21 cellular contexts compared by ENCODE assay signal in the genomic region with DNA sequence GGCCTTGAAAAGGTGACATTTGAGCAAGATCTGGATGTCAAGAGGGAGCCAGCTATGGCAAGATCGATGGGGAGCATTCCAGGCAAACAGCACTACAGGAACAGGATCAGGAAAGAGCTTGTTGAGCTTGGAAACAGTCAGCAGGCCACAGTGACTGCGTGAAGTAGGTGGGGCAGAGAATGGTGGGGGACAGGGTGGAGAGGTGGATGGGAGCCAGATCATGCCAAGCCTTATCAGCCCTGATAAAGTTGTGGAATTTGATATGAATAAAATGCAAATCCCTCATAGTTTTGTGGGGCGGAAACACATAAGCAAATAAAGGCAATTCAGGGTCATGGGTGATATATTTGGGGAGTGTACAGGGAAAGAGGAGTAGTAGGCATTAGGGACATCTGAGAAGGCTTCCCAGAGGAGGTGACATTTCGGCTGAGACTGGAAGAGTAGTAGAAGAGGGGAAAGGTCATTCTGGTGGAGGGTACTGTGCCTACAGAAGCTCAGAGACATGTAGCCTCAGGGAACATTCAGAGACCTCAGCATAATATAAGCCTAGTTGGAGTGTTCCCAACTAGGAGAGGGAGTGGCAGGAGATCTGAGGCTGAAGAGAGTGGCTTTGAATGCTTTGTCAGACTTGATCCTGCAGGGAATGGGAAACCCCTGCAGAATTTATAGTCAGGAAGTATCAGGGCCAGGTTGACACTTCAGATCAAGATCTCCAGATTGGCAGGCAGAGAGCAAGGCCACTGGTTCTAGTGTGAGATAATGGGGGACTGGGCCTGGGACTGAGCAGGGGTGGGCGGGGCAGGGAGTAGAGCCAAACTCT. TPM values are rescaled to one million over a fixed set of nuclear protein-coding genes. Genes with fewer than 3 reads are reported as not detected.
A peak's percentile ranks its signal among the peaks of the same experiment; 100 is the strongest.
DNase-seq lines count a peak whose midpoint lies in the region; ATAC-seq, FAIRE-seq and TF ChIP-seq lines count a peak whose summit lies in the region.
"Had no signal": no experiment of that assay in that cellular context is flagged by ENCODE, and none has a peak within 500 bp of the region (broad histone marks: within the 10 kb centered on the region; RNA-seq: fewer than 3 reads in every experiment).

No MANE protein-coding gene starts in this region.

- H3K4me3 ChIP-seq in endothelial cell of umbilical vein (replicated peaks in 1 of 3; ENCODE audit: insufficient read depth in 1 of 3, low read depth in 1 of 3, low read length in 3 of 3) (no peak overlapping the region), lung (no peak overlapping the region), GM23248 (no peak overlapping the region)
- H3K4me3 ChIP-seq: cardiac muscle cell had no signal

- no peak overlapping the region for H3K4me3 Mint-ChIP-seq in type B pancreatic cell
- H3K4me3 Mint-ChIP-seq: naive B cell had no signal

- H3K9me3 ChIP-seq in endothelial cell of umbilical vein (replicated peaks; ENCODE audit: control insufficient read depth, insufficient read depth, low read length) (no peaks in the 10 kb centered on the region), lung (ENCODE audit: control insufficient read depth in 2 of 2, insufficient read depth in 1 of 2, low read length in 1 of 2) (no peaks in the 10 kb centered on the region), GM23248 (ENCODE audit: low read depth) (no peaks in the 10 kb centered on the region)
- H3K9me3 ChIP-seq: BE2C had no signal

- H2AFZ ChIP-seq in endothelial cell of umbilical vein (ENCODE audit: low read depth, low read length) = peak overlapping the region; percentile 17
- H2AFZ ChIP-seq in GM23248 = no peak overlapping the region

- in situ Hi-C loops in GM23248 (cut with MboI) = loop anchor here (25.0 kb wide), 1 partner anchor 378 kb away; the partner anchor contains the start of gene PSD2

- H3K4me1 ChIP-seq in endothelial cell of umbilical vein (ENCODE audit: control insufficient read depth, extremely low read depth, insufficient read depth, low read length) (no peaks in the 10 kb centered on the region), lung (ENCODE audit: control insufficient read depth in 2 of 2, insufficient read depth in 2 of 2, low read length in 2 of 2) (peaks cover 0 to 5% of the 10 kb centered on the region in 2 donors), GM23248 (ENCODE audit: insufficient read depth) (no peaks in the 10 kb centered on the region)

- no peak for TF ChIP-seq CTCF in endothelial cell of umbilical vein (IDR thresholded peaks at IDR 0.05; ENCODE audit: extremely low read depth in 1 of 2, insufficient read depth in 1 of 2, low read depth in 1 of 2, low read length in 2 of 2)
- no peak for TF ChIP-seq CTCF in lung (IDR thresholded peaks at IDR 0.05; ENCODE audit: control extremely low read depth, extremely low read depth)
- TF ChIP-seq CTCF in type B pancreatic cell (conservative IDR thresholded peaks at IDR 0.05) = no peak

- H3K27ac ChIP-seq in endothelial cell of umbilical vein (ENCODE audit: insufficient read depth, low read depth, low read length) (no peak overlapping the region), lung (ENCODE audit: low read depth in 1 of 2, low read length in 1 of 2) (peak overlapping the region in 1 of 2 donors; percentile 68), GM23248 (no peak overlapping the region)
- H3K27ac ChIP-seq: 22Rv1, cardiac muscle cell, HL-60 had no signal

- intact Hi-C loops in endothelial cell of umbilical vein (cut with micrococcal nuclease) = no loop called here

- POLR2A ChIA-PET in endothelial cell of umbilical vein (lab: Charles Lee) = interaction anchor here (1.2 kb wide), 1 partner anchor 9 kb away, joined by 4 read pairs; the partner anchor contains the start of gene CYSTM1

- H3K4me2 ChIP-seq in endothelial cell of umbilical vein (ENCODE audit: insufficient read depth, low read length) = no peak overlapping the region
- H3K4me2 ChIP-seq in GM23248 (ENCODE audit: unreplicated experiment) = no peak overlapping the region

- H3K9me1 ChIP-seq in endothelial cell of umbilical vein (replicated peaks; ENCODE audit: control insufficient read depth, extremely low read depth, insufficient read depth, low read length) = no peaks in the 10 kb centered on the region

- H3K27me3 ChIP-seq in endothelial cell of umbilical vein (ENCODE audit: control insufficient read depth in 2 of 2, insufficient read depth in 2 of 2, low read length in 2 of 2) (no peaks in the 10 kb centered on the region), lung (ENCODE audit: control insufficient read depth, insufficient read depth) (no peaks in the 10 kb centered on the region), GM23248 (replicated peaks; ENCODE audit: insufficient read depth) (no peaks in the 10 kb centered on the region)
- H3K27me3 ChIP-seq: BE2C, cardiac muscle cell had no signal

- H3K36me3 Mint-ChIP-seq in type B pancreatic cell = no peaks in the 10 kb centered on the region
- H3K36me3 Mint-ChIP-seq: naive B cell had no signal

- H3K9ac ChIP-seq in endothelial cell of umbilical vein (replicated peaks; ENCODE audit: extremely low read depth, insufficient read depth, low read length) (no peak overlapping the region), GM23248 (no peak overlapping the region)

- 42 to 78% methylated on average over 5 of the region's 5 CpGs for WGBS in lung, 2 donors
- WGBS in GM23248 (ENCODE audit: low coverage in 1 of 2, low lambda C conversion rate in 2 of 2, missing lambda C conversion rate in 2 of 2), 2 experiments = 80 to 82% methylated on average over 5 of the region's 5 CpGs

- peaks cover 8% of the 10 kb centered on the region for H3K27me3 Mint-ChIP-seq in type B pancreatic cell

- dilution Hi-C loops in endothelial cell of umbilical vein (cut with MboI; ENCODE audit: extremely low pct_ligation_motif_present, low sequenced_read_pairs) = no loop called here

- ATAC-seq in lung (ENCODE audit: insufficient read depth, low FRiP score) (peak; percentile 64), HG02970 (IDR thresholded peaks at IDR 0.05; ENCODE audit: low FRiP score, unreplicated experiment) (no peak)
- ATAC-seq: activated CD4-positive, CD25-positive, alpha-beta regulatory T cell treated with anti-CD3 and anti-CD28 coated beads, Interleukin-2, amount 50 U/mL, for 24 hours had no signal

- no peak for FAIRE-seq in endothelial cell of umbilical vein (lab: Jason Lieb, UNC)
- FAIRE-seq: GM19239, H54 had no signal

- no TSS peak for BruUV-seq in endothelial cell of umbilical vein (replicated peaks; lab: Mats Ljungman, UMichigan)

- H3K9me2 ChIP-seq in GM23248 (ENCODE audit: insufficient read depth) = no peaks in the 10 kb centered on the region

- H3K36me3 ChIP-seq in endothelial cell of umbilical vein (ENCODE audit: control insufficient read depth in 2 of 2, extremely low read depth in 1 of 2, insufficient read depth in 2 of 2, low read length in 2 of 2) = no peaks in the 10 kb centered on the region
- no peaks in the 10 kb centered on the region for H3K36me3 ChIP-seq in lung (ENCODE audit: control insufficient read depth in 2 of 2, insufficient read depth in 2 of 2, low read length in 2 of 2)
- H3K36me3 ChIP-seq in GM23248 (ENCODE audit: low read depth) = no peaks in the 10 kb centered on the region
- H3K36me3 ChIP-seq: BE2C, cardiac muscle cell had no signal

- TF ChIP-seq POLR2A in endothelial cell of umbilical vein (IDR thresholded peaks at IDR 0.05; ENCODE audit: low read depth, low read length) = no peak

- H3K4me1 Mint-ChIP-seq in type B pancreatic cell (ENCODE audit: unreplicated experiment) = peaks cover 15% of the 10 kb centered on the region

- H4K20me1 ChIP-seq in endothelial cell of umbilical vein (replicated peaks; ENCODE audit: control insufficient read depth, extremely low read depth, insufficient read depth, low read length) = no peaks in the 10 kb centered on the region
- H4K20me1 ChIP-seq in GM23248 (ENCODE audit: insufficient read depth) = no peaks in the 10 kb centered on the region

- no peaks in the 10 kb centered on the region for H3K9me3 Mint-ChIP-seq in type B pancreatic cell
- H3K9me3 Mint-ChIP-seq: activated T-helper 2 cell treated with anti-CD3 and anti-CD28 coated beads, Interferon-gamma antibody, Interleukin-2, Interleukin-4, amounts not matched to agents 10 μg/mL and 5 μg/mL and 100 μg/mL, durations not matched to agents 14 hours and 24 hours and 36 hours; naive B cell had no signal

- H3F3A ChIP-seq in GM23248 (ENCODE audit: insufficient read depth) = no peaks in the 10 kb centered on the region; the same call in 1 of the 2 replicates

- peak overlapping the region; percentile 85 for H3K27ac Mint-ChIP-seq in type B pancreatic cell
- H3K27ac Mint-ChIP-seq: activated T-helper 2 cell treated with anti-CD3 and anti-CD28 coated beads, Interferon-gamma antibody, Interleukin-2, Interleukin-4, amounts not matched to agents 10 μg/mL and 5 μg/mL and 100 μg/mL, durations not matched to agents 14 hours and 24 hours and 36 hours had no signal

- no peaks in the 10 kb centered on the region for H3K79me2 ChIP-seq in endothelial cell of umbilical vein (ENCODE audit: control insufficient read depth, insufficient read depth, low read length)
- no peaks in the 10 kb centered on the region for H3K79me2 ChIP-seq in GM23248 (ENCODE audit: insufficient read depth)

- DNase-seq in NCI-H2029 (lab: John Stamatoyannopoulos, UW) (peak; percentile 22), NCI-H2029 treated with DMSO at 0.1 percent for 48 hours (lab: John Stamatoyannopoulos, UW) (no peak), endothelial cell of umbilical vein (ENCODE audit: low read depth, low spot score) (peak; percentile 52), lung (ENCODE audit: low spot score) (peak; percentile 55), type B pancreatic cell (ENCODE audit: extremely low spot score, unreplicated experiment) (no peak), SKM-1 (lab: John Stamatoyannopoulos, UW; ENCODE audit: unreplicated experiment) (no peak), GM23248 (no peak)
- DNase-seq: activated CD8-positive, alpha-beta memory T cell treated with anti-CD3 and anti-CD28 coated beads for 24 hours; BE2C; KBM-7; kidney glomerular epithelial cell; naive B cell; NCI-H524 treated with DMSO at 0.1 percent for 48 hours had no signal

- CTCF ChIA-PET in endothelial cell of umbilical vein (lab: Charles Lee) = interaction anchor here (1.0 to 1.4 kb wide), 5 partner anchors 9 to 378 kb away, joined by 3 to 11 read pairs (median 4); no protein-coding TSS in a partner anchor

RNA-seq across cellular contexts. Expression of gene CYSTM1, which starts 9.7 kb away (rescaled TPM):
- total RNA-seq in endothelial cell of umbilical vein = 28.9 and 36.0 TPM in 2 replicates
- 41.5 and 50.4 TPM in 2 replicates for polyA plus RNA-seq in endothelial cell of umbilical vein
- polyA plus RNA-seq in endothelial cell of umbilical vein (2011; cell fraction: cytosol; rRNA removed) = 26.3 and 29.5 TPM in 2 replicates
- polyA plus RNA-seq in endothelial cell of umbilical vein (2011; cell fraction: nucleus; rRNA removed) = 6.8 and 12.5 TPM in 2 replicates
- 22.8 and 28.5 TPM in 2 replicates for polyA plus RNA-seq in endothelial cell of umbilical vein (2012)
- polyA minus RNA-seq in endothelial cell of umbilical vein = 22.2 and 29.3 TPM in 2 replicates
- polyA minus RNA-seq in endothelial cell of umbilical vein (2011; cell fraction: cytosol; rRNA and poly(A)+ RNA removed) = 64.1 TPM
- 5.0 and 6.4 TPM in 2 replicates for polyA minus RNA-seq in endothelial cell of umbilical vein (2011; cell fraction: nucleus; rRNA and poly(A)+ RNA removed)
- total RNA-seq in lung = 100 to 1,000 TPM in 1 of 2 donors, 10 to 100 TPM in 1; 37.1 to 101 TPM
- polyA plus RNA-seq in lung = 100 to 1,000 TPM; 114 to 274 TPM
- 49.9 and 73.5 TPM in 2 replicates for total RNA-seq in type B pancreatic cell (ENCODE audit: low replicate concordance)
- total RNA-seq in GM23248 (2014; rRNA removed; shearing (Covaris generic)) = 10.4 and 16.0 TPM in 2 replicates
- polyA plus RNA-seq in GM23248 (2016; fragmentation: Nextera tagmentation; extraction: Ambion mirVana) = 42.3 and 45.5 TPM in 2 replicates

RNA-seq across cellular contexts. Expression of gene IGIP, which starts 39.6 kb away (rescaled TPM):
- total RNA-seq in endothelial cell of umbilical vein = 2.4 and 3.3 TPM in 2 replicates
- polyA plus RNA-seq in endothelial cell of umbilical vein = 0.62 and 0.86 TPM in 2 replicates
- 0.56 and 0.63 TPM in 2 replicates for polyA plus RNA-seq in endothelial cell of umbilical vein (2011; cell fraction: cytosol; rRNA removed)
- 2.4 and 3.3 TPM in 2 replicates for polyA plus RNA-seq in endothelial cell of umbilical vein (2011; cell fraction: nucleus; rRNA removed)
- polyA plus RNA-seq in endothelial cell of umbilical vein (2012) = 1.5 and 1.6 TPM in 2 replicates
- 2.3 and 2.6 TPM in 2 replicates for polyA minus RNA-seq in endothelial cell of umbilical vein
- polyA minus RNA-seq in endothelial cell of umbilical vein (2011; cell fraction: cytosol; rRNA and poly(A)+ RNA removed) = 0.31 TPM
- 3.5 and 4.8 TPM in 2 replicates for polyA minus RNA-seq in endothelial cell of umbilical vein (2011; cell fraction: nucleus; rRNA and poly(A)+ RNA removed)
- total RNA-seq in lung = 10 to 100 TPM in 1 of 2 donors, 1 to 10 TPM in 1; 9.6 to 11.1 TPM
- polyA plus RNA-seq in lung = 1 to 10 TPM; 2.8 to 5.4 TPM
- 2.6 and 2.9 TPM in 2 replicates for total RNA-seq in type B pancreatic cell (ENCODE audit: low replicate concordance)
- total RNA-seq in GM23248 (2014; rRNA removed; shearing (Covaris generic)) = 13.0 and 16.3 TPM in 2 replicates
- 3.4 and 3.5 TPM in 2 replicates for polyA plus RNA-seq in GM23248 (2016; fragmentation: Nextera tagmentation; extraction: Ambion mirVana)

RNA-seq across cellular contexts. Expression of gene PURA, which starts 51.4 kb away (rescaled TPM):
- total RNA-seq in endothelial cell of umbilical vein (8.1 and 8.2 TPM in 2 replicates), lung (10 to 100 TPM; 18.6 to 22.1 TPM), type B pancreatic cell (ENCODE audit: low replicate concordance) (8.3 and 10.7 TPM in 2 replicates)
- polyA plus RNA-seq in endothelial cell of umbilical vein (1.1 and 1.3 TPM in 2 replicates), lung (1 to 10 TPM; 3.5 to 4.5 TPM), GM23248 (2016; fragmentation: Nextera tagmentation; extraction: Ambion mirVana) (7.9 and 10.7 TPM in 2 replicates)
- polyA plus RNA-seq in endothelial cell of umbilical vein (2011; cell fraction: cytosol; rRNA removed) = 1.2 TPM in 2 replicates
- 1.8 and 2.4 TPM in 2 replicates for polyA plus RNA-seq in endothelial cell of umbilical vein (2011; cell fraction: nucleus; rRNA removed)
- 2.8 and 3.3 TPM in 2 replicates for polyA plus RNA-seq in endothelial cell of umbilical vein (2012)
- polyA minus RNA-seq in endothelial cell of umbilical vein = 3.3 and 4.3 TPM in 2 replicates
- polyA minus RNA-seq in endothelial cell of umbilical vein (2011; cell fraction: cytosol; rRNA and poly(A)+ RNA removed) = 6.6 TPM
- 7.5 and 7.9 TPM in 2 replicates for polyA minus RNA-seq in endothelial cell of umbilical vein (2011; cell fraction: nucleus; rRNA and poly(A)+ RNA removed)
- 24.2 and 30.6 TPM in 2 replicates for total RNA-seq in GM23248 (2014; rRNA removed; shearing (Covaris generic))

Comparison
In these comparisons a context has a peak if more than half of its experiments do, and no peak if none do; other contexts are left out.
1. DNase-seq: peak in NCI-H2029 (single experiment), endothelial cell of umbilical vein (single experiment) and lung (single experiment); none in NCI-H2029 treated with DMSO at 0.1 percent for 48 hours (single experiment), type B pancreatic cell (single experiment), SKM-1 (single experiment) and GM23248 (single experiment).